8 cellular contexts compared by ENCODE assay signal in the genomic region with DNA sequence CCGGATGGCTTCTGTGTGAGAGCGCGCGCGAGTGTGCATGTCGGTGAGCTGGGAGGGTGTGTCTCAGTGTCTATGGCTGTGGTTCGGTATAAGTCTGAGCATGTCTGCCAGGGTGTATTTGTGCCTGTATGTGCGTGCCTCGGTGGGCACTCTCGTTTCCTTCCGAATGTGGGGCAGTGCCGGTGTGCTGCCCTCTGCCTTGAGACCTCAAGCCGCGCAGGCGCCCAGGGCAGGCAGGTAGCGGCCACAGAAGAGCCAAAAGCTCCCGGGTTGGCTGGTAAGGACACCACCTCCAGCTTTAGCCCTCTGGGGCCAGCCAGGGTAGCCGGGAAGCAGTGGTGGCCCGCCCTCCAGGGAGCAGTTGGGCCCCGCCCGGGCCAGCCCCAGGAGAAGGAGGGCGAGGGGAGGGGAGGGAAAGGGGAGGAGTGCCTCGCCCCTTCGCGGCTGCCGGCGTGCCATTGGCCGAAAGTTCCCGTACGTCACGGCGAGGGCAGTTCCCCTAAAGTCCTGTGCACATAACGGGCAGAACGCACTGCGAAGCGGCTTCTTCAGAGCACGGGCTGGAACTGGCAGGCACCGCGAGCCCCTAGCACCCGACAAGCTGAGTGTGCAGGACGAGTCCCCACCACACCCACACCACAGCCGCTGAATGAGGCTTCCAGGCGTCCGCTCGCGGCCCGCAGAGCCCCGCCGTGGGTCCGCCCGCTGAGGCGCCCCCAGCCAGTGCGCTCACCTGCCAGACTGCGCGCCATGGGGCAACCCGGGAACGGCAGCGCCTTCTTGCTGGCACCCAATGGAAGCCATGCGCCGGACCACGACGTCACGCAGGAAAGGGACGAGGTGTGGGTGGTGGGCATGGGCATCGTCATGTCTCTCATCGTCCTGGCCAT. TPM values are rescaled to one million over a fixed set of nuclear protein-coding genes. Genes with fewer than 3 reads are reported as not detected.
DNase-seq lines count a peak whose midpoint lies in the region; ATAC-seq and TF ChIP-seq lines count a peak whose summit lies in the region.

Gene ADRB2, plus strand, starts transcription at position 530 of the 890 bp plus-strand sequence. Its CDS starts 221 bp downstream, at position 751.

- peaks cover 39% of the 10 kb centered on the region for H3K27me3 ChIP-seq in endodermal cell (ENCODE audit: control insufficient read depth, insufficient read depth, low read length, poor library complexity, severe bottlenecking)

- no peaks in the 10 kb centered on the region for H3K36me3 Mint-ChIP-seq in endodermal cell (ENCODE audit: low read depth)

- no peaks in the 10 kb centered on the region for H3K36me3 ChIP-seq in endodermal cell (ENCODE audit: control insufficient read depth, insufficient read depth, low read length)
- H3K36me3 ChIP-seq in mesodermal cell (ENCODE audit: control insufficient read depth, insufficient read depth, low read length): no peaks in the 10 kb centered on the region

- H3K27ac ChIP-seq in endodermal cell (ENCODE audit: low read depth, low read length) (no peak within 1 kb of the TSS), mesodermal cell (ENCODE audit: low read depth, low read length, severe bottlenecking) (peak within 1 kb of the TSS; percentile 55)

- peak within 1 kb of the TSS; percentile 39 for H3K9ac ChIP-seq in endodermal cell (ENCODE audit: extremely low read depth, low read length, poor library complexity, severe bottlenecking)

- ATAC-seq in GM19043 (IDR thresholded peaks at IDR 0.05; ENCODE audit: low read depth, unreplicated experiment): peak; percentile 95
- ATAC-seq in HG03342 (IDR thresholded peaks at IDR 0.05; ENCODE audit: unreplicated experiment): peak; percentile 98

- peaks cover 61% of the 10 kb centered on the region for H3K27me3 Mint-ChIP-seq in endodermal cell (ENCODE audit: insufficient read depth)

- 3 to 5% methylated on average over 32 to 66 of the region's 66 CpGs for WGBS in endodermal cell (ENCODE audit: insufficient coverage in 1 of 2, insufficient read length in 1 of 2), 2 experiments
- WGBS in mesodermal cell (ENCODE audit: insufficient coverage in 2 of 2), 2 experiments: 3 to 4% methylated on average over 48 of the region's 66 CpGs

- peak; percentile 95 for DNase-seq in AG08396 (ENCODE audit: low spot score)
- DNase-seq in NCI-H748 (lab: John Stamatoyannopoulos, UW; ENCODE audit: unreplicated experiment): peak; percentile 93
- DNase-seq in activated CD8-positive, alpha-beta memory T cell treated with anti-CD3 and anti-CD28 coated beads, Interleukin-2, amount 50 U/mL, for 24 hours (ENCODE audit: extremely low read depth): peak; percentile 73
- peak; percentile 98 for DNase-seq in endodermal cell
- DNase-seq in stimulated activated CD8-positive, alpha-beta memory T cell treated with anti-CD3 and anti-CD28 coated beads, Interleukin-15, amount 100 ng/mL, for 24 hours (ENCODE audit: low read depth): peak; percentile 63

- H3K4me1 ChIP-seq in endodermal cell (ENCODE audit: control insufficient read depth, insufficient read depth, low read length) (peaks cover 3% of the 10 kb centered on the region), mesodermal cell (ENCODE audit: control insufficient read depth, insufficient read depth, low read length, poor library complexity, severe bottlenecking) (peaks cover 24% of the 10 kb centered on the region)

- H3K9me3 Mint-ChIP-seq in endodermal cell: no peaks in the 10 kb centered on the region

- H3K4me1 Mint-ChIP-seq in endodermal cell: peaks cover 43% of the 10 kb centered on the region

- H3K4me3 Mint-ChIP-seq in endodermal cell: peak within 1 kb of the TSS; percentile 73

- TF ChIP-seq CTCF in endodermal cell (conservative IDR thresholded peaks at IDR 0.05): no peak

- H3K4me3 ChIP-seq in endodermal cell (ENCODE audit: low read length) (peak within 1 kb of the TSS; percentile 90), mesodermal cell (ENCODE audit: extremely low read depth, insufficient read depth, low read length, poor library complexity, severe bottlenecking) (peak within 1 kb of the TSS; percentile 53)

- H3K9me3 ChIP-seq in endodermal cell (ENCODE audit: control insufficient read depth, low read length) (no peaks in the 10 kb centered on the region), mesodermal cell (ENCODE audit: control insufficient read depth, low read length) (no peaks in the 10 kb centered on the region)

- H3K27ac Mint-ChIP-seq in endodermal cell: peak within 1 kb of the TSS; percentile 83

RNA-seq across cellular contexts. Expression of gene ADRB2, which starts in this region (rescaled TPM):
- total RNA-seq in endodermal cell: under 1 TPM; 0.20 to 0.42 TPM
- 0.50 TPM for polyA plus RNA-seq in endodermal cell (2013, experiment 1 of 2)
- 0.41 TPM for polyA plus RNA-seq in endodermal cell (2013, experiment 2 of 2)
- polyA plus RNA-seq in mesodermal cell (2013, experiment 1 of 2): 1.5 TPM
- polyA plus RNA-seq in mesodermal cell (2013, experiment 2 of 2): 0.71 TPM

Comparison
In these comparisons a context has a peak if more than half of its experiments do, and no peak if none do; other contexts are left out.
1. Peak in DNase-seq, H3K4me3 ChIP-seq and H3K9ac ChIP-seq in endodermal cell; RNA of the gene not detected or under 1 TPM.